24 cellular contexts compared by ENCODE assay signal in the genomic region with DNA sequence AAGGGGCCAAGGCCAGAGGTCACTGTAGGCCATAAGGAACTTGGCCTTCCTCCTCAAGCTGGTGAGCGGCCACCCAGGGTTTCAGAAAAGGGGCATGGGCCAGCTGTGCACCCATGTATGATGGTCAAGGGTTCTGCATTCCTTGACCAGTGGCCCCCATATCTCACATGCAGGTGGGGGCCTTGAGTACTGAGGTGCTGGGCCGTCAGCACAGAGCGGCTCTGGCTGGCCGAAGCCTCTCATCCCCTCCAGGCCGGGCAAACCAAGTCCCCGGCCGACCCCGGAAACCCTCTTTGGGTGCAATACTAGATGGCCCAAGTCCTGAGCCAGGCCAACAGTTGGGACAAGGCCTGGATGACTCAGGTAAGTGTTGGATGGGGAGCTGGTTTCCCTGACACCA. TPM values are rescaled to one million over a fixed set of nuclear protein-coding genes. Genes with fewer than 3 reads are reported as not detected.
A peak's percentile ranks its signal among the peaks of the same experiment; 100 is the strongest.
DNase-seq lines count a peak whose midpoint lies in the region; ATAC-seq, FAIRE-seq and TF ChIP-seq lines count a peak whose summit lies in the region.
"Had no signal": no experiment of that assay in that cellular context is flagged by ENCODE, and none has a peak within 500 bp of the region (broad histone marks: within the 10 kb centered on the region; RNA-seq: fewer than 3 reads in every experiment).

No MANE protein-coding gene starts in this region.

- H3K4me1 Mint-ChIP-seq in activated T-helper 17 cell treated with anti-CD3 and anti-CD28 coated beads, Interleukin-2, amount 50 U/mL, for 72 hours = peaks cover 6% of the 10 kb centered on the region
- H3K4me1 Mint-ChIP-seq: CD14-positive monocyte; CD4-positive, alpha-beta memory T cell had no signal

- H3K27ac Mint-ChIP-seq in activated T-helper 17 cell treated with anti-CD3 and anti-CD28 coated beads, Interleukin-2, amount 50 U/mL, for 72 hours = peak overlapping the region; percentile 23
- H3K27ac Mint-ChIP-seq: CD4-positive, alpha-beta memory T cell; HFFc6 had no signal

- no peak overlapping the region for H3K4me2 ChIP-seq in osteoblast (ENCODE audit: insufficient read depth, low read length)
- H3K4me2 ChIP-seq: A549 had no signal

- no peak for FAIRE-seq in kidney (lab: Jason Lieb, UNC)
- FAIRE-seq: A549, GM19239, H1, K562 had no signal

- DNase-seq in GM03348 (ENCODE audit: low spot score) (peak; percentile 1), kidney (peak; percentile 45), osteoblast (ENCODE audit: insufficient read length, low spot score, missing footprints) (peak; percentile 29), NCI-H146 (lab: John Stamatoyannopoulos, UW) (no peak), HCEC 1CT (no peak), ureter (ENCODE audit: low spot score) (no peak)
- DNase-seq: AML-193; CD4-positive, alpha-beta memory T cell; DMS153; DMS79; GDM1; HFFc6; IMR-90 had no signal

- ATAC-seq in activated T-helper 17 cell treated with anti-CD3 and anti-CD28 coated beads, Interleukin-2, amount 50 U/mL, for 72 hours (replicated peaks) = no peak
- ATAC-seq: A549, K562 had no signal

- no peak overlapping the region for H3K4me3 ChIP-seq in kidney (ENCODE audit: low read length in 2 of 2)
- no peak overlapping the region for H3K4me3 ChIP-seq in osteoblast (ENCODE audit: insufficient read depth, low read length)
- H3K4me3 ChIP-seq: A549, HAP-1, K562 had no signal

- no peak overlapping the region for H3K9ac ChIP-seq in kidney (ENCODE audit: low read length in 2 of 2)

- H2AFZ ChIP-seq in osteoblast (ENCODE audit: low read length) = no peak overlapping the region

- H3K79me2 ChIP-seq in osteoblast (ENCODE audit: insufficient read depth, low read length) = no peaks in the 10 kb centered on the region

- intact Hi-C loops in kidney (cut with DNase I) = no loop called here

- peaks cover 29% of the 10 kb centered on the region for H4K20me1 ChIP-seq in osteoblast (ENCODE audit: insufficient read depth, low read length)

- peaks cover 23% of the 10 kb centered on the region for H3K36me3 Mint-ChIP-seq in activated T-helper 17 cell treated with anti-CD3 and anti-CD28 coated beads, Interleukin-2, amount 50 U/mL, for 72 hours (ENCODE audit: low read depth)

- H3K4me1 ChIP-seq in kidney (ENCODE audit: control insufficient read depth in 1 of 2, insufficient read depth in 1 of 2, low read depth in 1 of 2, low read length in 2 of 2) (peaks cover 0 to 3% of the 10 kb centered on the region in 2 donors), osteoblast (ENCODE audit: insufficient read depth, low read length) (no peaks in the 10 kb centered on the region)
- H3K4me1 ChIP-seq: HAP-1 had no signal

- no peaks in the 10 kb centered on the region for H3K9me3 Mint-ChIP-seq in activated T-helper 17 cell treated with anti-CD3 and anti-CD28 coated beads, Interleukin-2, amount 50 U/mL, for 72 hours
- H3K9me3 Mint-ChIP-seq: CD14-positive monocyte; CD4-positive, alpha-beta memory T cell; HFFc6 had no signal

- H3K27me3 ChIP-seq in osteoblast (ENCODE audit: insufficient read depth, low read length) = peaks cover under 1% of the 10 kb centered on the region

- no peak overlapping the region for H3K4me3 Mint-ChIP-seq in activated T-helper 17 cell treated with anti-CD3 and anti-CD28 coated beads, Interleukin-2, amount 50 U/mL, for 72 hours
- H3K4me3 Mint-ChIP-seq: CD14-positive monocyte, HFFc6 had no signal

- TF ChIP-seq CTCF in kidney (IDR thresholded peaks at IDR 0.05; ENCODE audit: borderline replicate concordance, extremely low read depth, insufficient read depth) = no peak
- TF ChIP-seq CTCF in osteoblast (IDR thresholded peaks at IDR 0.05; ENCODE audit: extremely low read depth, low read depth, low read length) = no peak

- H3K27ac ChIP-seq in kidney (ENCODE audit: low read depth in 2 of 2, low read length in 2 of 2) = no peak overlapping the region
- no peak overlapping the region for H3K27ac ChIP-seq in osteoblast (ENCODE audit: low read depth, low read length)
- H3K27ac ChIP-seq: A549, HL-60 had no signal

- H3K36me3 ChIP-seq in kidney (ENCODE audit: control insufficient read depth in 1 of 2, insufficient read depth in 2 of 2, low read length in 2 of 2) (peaks cover 9 to 13% of the 10 kb centered on the region in 2 donors), osteoblast (ENCODE audit: insufficient read depth, low read length) (peaks cover 18% of the 10 kb centered on the region)

- no peaks in the 10 kb centered on the region for H3K27me3 Mint-ChIP-seq in activated T-helper 17 cell treated with anti-CD3 and anti-CD28 coated beads, Interleukin-2, amount 50 U/mL, for 72 hours

- H3K9me3 ChIP-seq in kidney (ENCODE audit: control insufficient read depth in 1 of 2, low read length in 2 of 2) (no peaks in the 10 kb centered on the region), osteoblast (ENCODE audit: low read depth, low read length) (no peaks in the 10 kb centered on the region)
- H3K9me3 ChIP-seq: A549, HAP-1 had no signal

RNA-seq across cellular contexts. Expression of a gene that starts 9.5 kb away (rescaled TPM):
- 10 to 100 TPM; 33.4 to 49.9 TPM for total RNA-seq in activated T-helper 17 cell treated with anti-CD3 and anti-CD28 coated beads, Interleukin-2, amount 50 U/mL, for 72 hours
- total RNA-seq in kidney = 33.6 TPM
- 39.8 TPM for polyA plus RNA-seq in kidney (ENCODE audit: insufficient read depth, low read depth, low replicate concordance)
- total RNA-seq in osteoblast = 26.8 and 28.9 TPM in 2 replicates
- 46.2 TPM for total RNA-seq in ureter

RNA-seq across cellular contexts. Expression of a gene that starts 9.8 kb away (rescaled TPM):
- not detected for total RNA-seq in activated T-helper 17 cell treated with anti-CD3 and anti-CD28 coated beads, Interleukin-2, amount 50 U/mL, for 72 hours
- total RNA-seq in kidney (0.25 TPM), osteoblast (not detected in 2 replicates), ureter (not detected)
- polyA plus RNA-seq in kidney (ENCODE audit: insufficient read depth, low read depth, low replicate concordance) = 0.11 TPM
- total RNA-seq: CD4-positive, alpha-beta memory T cell; Daoy; HFFc6; HT1080; IMR-90 had no signal
- polyA plus RNA-seq: BJ, IMR-90, K562 had no signal

RNA-seq across cellular contexts. Expression of a gene that starts 10.3 kb away (rescaled TPM):
- 10 to 100 TPM in 1 of 2 donors, 1 to 10 TPM in 1; 8.0 to 13.6 TPM for total RNA-seq in activated T-helper 17 cell treated with anti-CD3 and anti-CD28 coated beads, Interleukin-2, amount 50 U/mL, for 72 hours
- total RNA-seq in kidney (2.8 TPM), osteoblast (2.7 and 3.3 TPM in 2 replicates), ureter (3.1 TPM)
- polyA plus RNA-seq in kidney (ENCODE audit: insufficient read depth, low read depth, low replicate concordance) = 6.1 TPM

RNA-seq across cellular contexts. Expression of a gene that starts 22.1 kb away (rescaled TPM):
- total RNA-seq in activated T-helper 17 cell treated with anti-CD3 and anti-CD28 coated beads, Interleukin-2, amount 50 U/mL, for 72 hours = 1 to 10 TPM in 1 of 2 donors, under 1 TPM in 1; 0.64 to 1.2 TPM
- total RNA-seq in kidney (0.31 TPM), osteoblast (not detected in 2 replicates), ureter (not detected)
- 0.39 TPM for polyA plus RNA-seq in kidney (ENCODE audit: insufficient read depth, low read depth, low replicate concordance)
- total RNA-seq: IMR-90 had no signal
- polyA plus RNA-seq: CD14-positive monocyte; CD4-positive, alpha-beta memory T cell had no signal

RNA-seq across cellular contexts. Expression of a gene that starts 36.6 kb away (rescaled TPM):
- total RNA-seq in activated T-helper 17 cell treated with anti-CD3 and anti-CD28 coated beads, Interleukin-2, amount 50 U/mL, for 72 hours = not detected
- not detected for total RNA-seq in kidney
- not detected for polyA plus RNA-seq in kidney (ENCODE audit: insufficient read depth, low read depth, low replicate concordance)
- total RNA-seq in osteoblast = not detected in 2 replicates
- total RNA-seq in ureter = 0.81 TPM
- total RNA-seq: CD4-positive, alpha-beta memory T cell; Daoy; HFFc6; HT1080; IMR-90; K562 had no signal
- polyA plus RNA-seq: A549; BJ; CD14-positive monocyte; CD4-positive, alpha-beta memory T cell; IMR-90; K562 had no signal

Comparison
In these comparisons a context has a peak if more than half of its experiments do, and no peak if none do; other contexts are left out.
1. DNase-seq: peak in GM03348 (single experiment), kidney (single experiment) and osteoblast (single experiment); none in NCI-H146 (single experiment), HCEC 1CT (single experiment) and ureter (single experiment).